15 cellular contexts compared by ENCODE assay signal in genomic region chr7:17559388-17559787, GRCh38.
A peak's percentile ranks its signal among the peaks of the same experiment; 100 is the strongest.
DNase-seq lines count a peak whose midpoint lies in the region; ATAC-seq and TF ChIP-seq lines count a peak whose summit lies in the region.
"Had no signal": no experiment of that assay in that cellular context is flagged by ENCODE, and none has a peak within 500 bp of the region (broad histone marks: within the 10 kb centered on the region; RNA-seq: fewer than 3 reads in every experiment).

No MANE protein-coding gene starts in this region.

- H3K4me1 ChIP-seq in body of pancreas (peaks cover 20% of the 10 kb centered on the region), lower lobe of right lung (peaks cover 13% of the 10 kb centered on the region)

- no peak for ATAC-seq in body of pancreas
- ATAC-seq in lower lobe of right lung: peak; percentile 35 to 43
- no peak for ATAC-seq in HG02885 (IDR thresholded peaks at IDR 0.05; ENCODE audit: poor library complexity, unreplicated experiment)
- no peak for ATAC-seq in GM18519 (IDR thresholded peaks at IDR 0.05; ENCODE audit: low FRiP score, unreplicated experiment)
- ATAC-seq: activated CD4-positive, CD25-positive, alpha-beta regulatory T cell treated with anti-CD3 and anti-CD28 coated beads, Interleukin-2, amount 50 U/mL, for 24 hours had no signal

- H3K36me3 ChIP-seq in body of pancreas (replicated peaks in 1 of 2; ENCODE audit: insufficient read depth in 1 of 2, low read depth in 2 of 2): no peaks in the 10 kb centered on the region
- H3K36me3 ChIP-seq in lower lobe of right lung: no peaks in the 10 kb centered on the region

- peak; percentile 83 for DNase-seq in DMS53 (lab: John Stamatoyannopoulos, UW)
- peak; percentile 26 for DNase-seq in NCI-H146 (lab: John Stamatoyannopoulos, UW)
- no peak for DNase-seq in body of pancreas
- no peak for DNase-seq in lower lobe of right lung
- DNase-seq in NOMO-1 treated with dmso at 0.1 percent for 144 hours (lab: John Stamatoyannopoulos, UW; ENCODE audit: unreplicated experiment): no peak
- DNase-seq in NCI-H2171 (lab: John Stamatoyannopoulos, UW): no peak
- DNase-seq: activated CD8-positive, alpha-beta memory T cell treated with anti-CD3 and anti-CD28 coated beads, Interleukin-2, amount 50 U/mL, for 4 hours; activated naive CD4-positive, alpha-beta T cell treated with anti-CD3 and anti-CD28 coated beads for 36 hours; effector memory CD4-positive, alpha-beta T cell; NCI-H1048; NCI-H226 had no signal

- intact Hi-C loops in body of pancreas (cut with DNase I) (no loop called here), lower lobe of right lung (cut with DNase I) (loop anchor here (10.0 kb wide), 1 partner anchor 575 kb away; no protein-coding TSS in a partner anchor)

- no peak for TF ChIP-seq CTCF in body of pancreas (IDR thresholded peaks at IDR 0.05)
- TF ChIP-seq CTCF in lower lobe of right lung (IDR thresholded peaks at IDR 0.05): no peak

- H3K27ac ChIP-seq in body of pancreas: peak overlapping the region in 3 of 4 donors; percentile 22 to 75 (median 41)
- no peak overlapping the region for H3K27ac ChIP-seq in lower lobe of right lung
- H3K27ac ChIP-seq: RWPE1 had no signal

- no peaks in the 10 kb centered on the region for H3K27me3 ChIP-seq in body of pancreas
- H3K27me3 ChIP-seq in lower lobe of right lung (ENCODE audit: low read depth): no peaks in the 10 kb centered on the region

- WGBS in body of pancreas, 2 donors: 13 to 31% methylated on average over 1 of the region's 1 CpG

- H3K9me3 ChIP-seq in body of pancreas (no peaks in the 10 kb centered on the region), lower lobe of right lung (no peaks in the 10 kb centered on the region)

- H3K4me3 ChIP-seq in body of pancreas (no peak overlapping the region), lower lobe of right lung (no peak overlapping the region)

- no peak for TF ChIP-seq POLR2A in body of pancreas (IDR thresholded peaks at IDR 0.05)

Comparison
In these comparisons a context has a peak if more than half of its experiments do, and no peak if none do; other contexts are left out.
1. DNase-seq: peak in DMS53 (single experiment) and NCI-H146 (single experiment); none in body of pancreas (0 of 4), lower lobe of right lung (single experiment), NOMO-1 treated with dmso at 0.1 percent for 144 hours (single experiment) and NCI-H2171 (single experiment).
2. ATAC-seq: peak in lower lobe of right lung (2 of 2); none in body of pancreas (single experiment), HG02885 (single experiment) and GM18519 (single experiment).